Comparison of ENCODE assay signal across 11 cellular contexts in genomic region chr6:142501795-142502194, GRCh38.
"Had no signal": no experiment of that assay in that cellular context is flagged by ENCODE, and none has a peak within 500 bp of the region (broad histone marks: within the 10 kb centered on the region; RNA-seq: fewer than 3 reads in every experiment).

No MANE protein-coding gene starts in this region.

- H2AFZ ChIP-seq: GM23248, GM23338 had no signal

- H3K4me1 ChIP-seq: HAP-1 had no signal

- H3K9me3 ChIP-seq: HAP-1 had no signal

- H3K4me2 ChIP-seq: GM23338 had no signal

- ATAC-seq: GM23338, HCT116 had no signal

- H3K27ac ChIP-seq: GM23248 had no signal

- DNase-seq: GM23248, GOT3, H7, H9, HCEC 1CT, HFFc6 had no signal

- FAIRE-seq: H1, H54 had no signal

- H3K9ac ChIP-seq: GM23248 had no signal

- H3K36me3 ChIP-seq: HAP-1 had no signal

- H3K4me3 ChIP-seq: GM23248, GM23338, HAP-1 had no signal
